Comparison of ENCODE assay signal across 8 cellular contexts in genomic region chr7:151232272-151233110, GRCh38. TPM values are rescaled to one million over a fixed set of nuclear protein-coding genes. Genes with fewer than 3 reads are reported as not detected.
DNase-seq lines count a peak whose midpoint lies in the region; ATAC-seq and TF ChIP-seq lines count a peak whose summit lies in the region.

TSS of gene CHPF2 (plus strand) at chr7:151232483. CDS start at chr7:151234012, 1,529 bp downstream.

- H3K9me2 ChIP-seq in Karpas-422 (replicated peaks; ENCODE audit: insufficient read depth, low read length), result no peaks in the 10 kb centered on the region

- H3K36me3 ChIP-seq in Karpas-422 (ENCODE audit: insufficient read depth, low read length), result no peaks in the 10 kb centered on the region

- no peaks in the 10 kb centered on the region for H3K27me3 ChIP-seq in Karpas-422 (ENCODE audit: low read length)

- DNase-seq in EL (peak; percentile 86), Karpas-422 (peak; percentile 97), fibroblast of peridontal ligament (ENCODE audit: extremely low read depth) (peak; percentile 79)
- DNase-seq in activated T-helper 9 cell treated with anti-CD3 and anti-CD28 coated beads, Interleukin-2, amount 50 U/mL, for 16 hours (ENCODE audit: low read depth), result peak; percentile 86

- H3K9ac ChIP-seq in Karpas-422 (ENCODE audit: low read length), result peak within 1 kb of the TSS; percentile 89

- peak within 1 kb of the TSS; percentile 94 for H3K4me3 ChIP-seq in Karpas-422 (ENCODE audit: low read length)

- peak within 1 kb of the TSS; percentile 77 for H3K4me2 ChIP-seq in Karpas-422 (ENCODE audit: low read depth, low read length, poor library complexity, severe bottlenecking)

- H3K9me3 Mint-ChIP-seq in nephron, result no peaks in the 10 kb centered on the region
- no peaks in the 10 kb centered on the region for H3K9me3 Mint-ChIP-seq in stimulated activated naive CD8-positive, alpha-beta T cell treated with anti-CD3 and anti-CD28 coated beads, Interleukin-15, Interleukin-2, amounts not matched to agents 100 ng/mL and 50 ng/mL, for 24 hours

- H3K9me3 ChIP-seq in Karpas-422 (ENCODE audit: low read length), result no peaks in the 10 kb centered on the region

- peak; percentile 97 for ATAC-seq in GM21786 (IDR thresholded peaks at IDR 0.05; ENCODE audit: unreplicated experiment)

- H3K79me2 ChIP-seq in Karpas-422 (ENCODE audit: low read length), result peaks cover 28% of the 10 kb centered on the region

- peaks cover 13% of the 10 kb centered on the region; the same call in 1 of the 2 replicates for H4K20me1 ChIP-seq in Karpas-422 (ENCODE audit: insufficient read depth, low read depth, low read length)

- H3K4me1 ChIP-seq in Karpas-422 (ENCODE audit: low read length), result peaks cover 27% of the 10 kb centered on the region

- peak within 1 kb of the TSS; percentile 80; the same call in 1 of the 2 replicates for H2AFZ ChIP-seq in Karpas-422 (ENCODE audit: low read length)

- TF ChIP-seq CTCF in nephron (IDR thresholded peaks at IDR 0.05; ENCODE audit: unreplicated experiment in 3 of 3), result no peak

- peaks cover 26% of the 10 kb centered on the region for H3K4me1 Mint-ChIP-seq in nephron
- H3K4me1 Mint-ChIP-seq in stimulated activated naive CD8-positive, alpha-beta T cell treated with anti-CD3 and anti-CD28 coated beads, Interleukin-15, Interleukin-2, amounts not matched to agents 100 ng/mL and 50 ng/mL, for 24 hours (ENCODE audit: low read depth), result peaks cover 41% of the 10 kb centered on the region

- no peaks in the 10 kb centered on the region for H3K27me3 Mint-ChIP-seq in nephron (ENCODE audit: low read depth)
- no peaks in the 10 kb centered on the region for H3K27me3 Mint-ChIP-seq in stimulated activated naive CD8-positive, alpha-beta T cell treated with anti-CD3 and anti-CD28 coated beads, Interleukin-15, Interleukin-2, amounts not matched to agents 100 ng/mL and 50 ng/mL, for 24 hours

- TF ChIP-seq POLR2A in Raji (IDR thresholded peaks at IDR 0.05; ENCODE audit: insufficient read depth, low read depth, low read length), result peak; percentile 98

- H3K36me3 Mint-ChIP-seq in nephron (ENCODE audit: low read depth), result peaks cover 4% of the 10 kb centered on the region
- H3K36me3 Mint-ChIP-seq in stimulated activated naive CD8-positive, alpha-beta T cell treated with anti-CD3 and anti-CD28 coated beads, Interleukin-15, Interleukin-2, amounts not matched to agents 100 ng/mL and 50 ng/mL, for 24 hours (ENCODE audit: low read depth), result peaks cover 29% of the 10 kb centered on the region

- peak within 1 kb of the TSS; percentile 90 to 93 (median 93) for H3K27ac Mint-ChIP-seq in nephron
- peak within 1 kb of the TSS; percentile 96 for H3K27ac Mint-ChIP-seq in stimulated activated naive CD8-positive, alpha-beta T cell treated with anti-CD3 and anti-CD28 coated beads, Interleukin-15, Interleukin-2, amounts not matched to agents 100 ng/mL and 50 ng/mL, for 24 hours

- H3K27ac ChIP-seq in Karpas-422 (ENCODE audit: low read length), result peak within 1 kb of the TSS; percentile 33

- H3K4me3 Mint-ChIP-seq in nephron, result peak within 1 kb of the TSS; percentile 99
- peak within 1 kb of the TSS; percentile 97 for H3K4me3 Mint-ChIP-seq in stimulated activated naive CD8-positive, alpha-beta T cell treated with anti-CD3 and anti-CD28 coated beads, Interleukin-15, Interleukin-2, amounts not matched to agents 100 ng/mL and 50 ng/mL, for 24 hours

RNA-seq across cellular contexts. Expression of gene CHPF2, which starts in this region (rescaled TPM):
- total RNA-seq in Karpas-422 (2014; rRNA removed; shearing (Covaris generic); ENCODE audit: low replicate concordance), result 24.7 and 33.2 TPM in 2 replicates

Comparison
In these comparisons a context has a peak if more than half of its experiments do, and no peak if none do; other contexts are left out.
1. Peak in every context shown above with its lines: DNase-seq, ATAC-seq, H3K4me3 ChIP-seq and H3K27ac ChIP-seq.